In genomic region chr13:107912745-107913144, GRCh38 we compare ENCODE assay signal across 28 cellular contexts.
"Had no signal": no experiment of that assay in that cellular context is flagged by ENCODE, and none has a peak within 500 bp of the region (broad histone marks: within the 10 kb centered on the region; RNA-seq: fewer than 3 reads in every experiment).

No MANE protein-coding gene starts in this region.

- H3K36me3 Mint-ChIP-seq: stimulated activated effector memory CD8-positive, alpha-beta T cell treated with anti-CD3 and anti-CD28 coated beads, Interleukin-12 subunit alpha, Interleukin-12 subunit beta, amount 100 ng/mL, for 72 hours; stimulated activated memory B cell treated with anti-CD40 and anti-IgM and Interleukin-4, amounts not matched to agents 10 μg/mL and 1 μg/mL and 100 μg/mL, for 72 hours; stimulated activated naive B cell treated with anti-CD40 and anti-IgM and Interleukin-4, amounts not matched to agents 10 μg/mL and 1 μg/mL and 100 μg/mL, for 72 hours; type B pancreatic cell had no signal

- H3K27ac ChIP-seq: stomach, suprapubic skin, testis, thoracic aorta, thyroid gland, tibial artery, tibial nerve, transverse colon, upper lobe of left lung, upper lobe of right lung, uterus, vagina had no signal

- H3K27ac Mint-ChIP-seq: stimulated activated effector memory CD8-positive, alpha-beta T cell treated with anti-CD3 and anti-CD28 coated beads, Interleukin-12 subunit alpha, Interleukin-12 subunit beta, amount 100 ng/mL, for 72 hours; stimulated activated memory B cell treated with anti-CD40 and anti-IgM and Interleukin-4, amounts not matched to agents 10 μg/mL and 1 μg/mL and 100 μg/mL, for 72 hours; stimulated activated naive B cell treated with anti-CD40 and anti-IgM and Interleukin-4, amounts not matched to agents 10 μg/mL and 1 μg/mL and 100 μg/mL, for 72 hours; stimulated activated naive CD8-positive, alpha-beta T cell treated with anti-CD3 and anti-CD28 coated beads, Interleukin-15, amount 100 ng/mL, for 72 hours; stimulated activated naive CD8-positive, alpha-beta T cell treated with anti-CD3 and anti-CD28 coated beads, Interleukin-15, Interleukin-2, amounts not matched to agents 100 ng/mL and 50 ng/mL, for 24 hours; type B pancreatic cell had no signal

- H3K36me3 ChIP-seq: stomach, suprapubic skin, thoracic aorta, thyroid gland, tibial artery, tibial nerve, transverse colon, upper lobe of left lung, upper lobe of right lung, uterus, vagina had no signal

- H3K4me3 ChIP-seq: stomach, suprapubic skin, thoracic aorta, thyroid gland, tibial artery, tibial nerve, transverse colon, upper lobe of left lung, upper lobe of right lung, uterus, vagina had no signal

- H3K9me3 ChIP-seq: stomach, testis, thoracic aorta, thyroid gland, tibial artery, transverse colon, upper lobe of left lung, upper lobe of right lung, uterus, vagina had no signal

- H3K27me3 ChIP-seq: stomach, suprapubic skin, testis, thyroid gland, tibial artery, tibial nerve, transverse colon, upper lobe of left lung, upper lobe of right lung, uterus, vagina had no signal

- H3K4me1 Mint-ChIP-seq: stimulated activated effector memory CD8-positive, alpha-beta T cell treated with anti-CD3 and anti-CD28 coated beads, Interleukin-12 subunit alpha, Interleukin-12 subunit beta, amount 100 ng/mL, for 72 hours; stimulated activated memory B cell treated with anti-CD40 and anti-IgM and Interleukin-4, amounts not matched to agents 10 μg/mL and 1 μg/mL and 100 μg/mL, for 72 hours; stimulated activated naive B cell treated with anti-CD40 and anti-IgM and Interleukin-4, amounts not matched to agents 10 μg/mL and 1 μg/mL and 100 μg/mL, for 72 hours; stimulated activated naive CD8-positive, alpha-beta T cell treated with anti-CD3 and anti-CD28 coated beads, Interleukin-15, amount 100 ng/mL, for 72 hours had no signal

- DNase-seq: stimulated activated CD4-positive, alpha-beta T cell treated with anti-CD3 and anti-CD28 coated beads, Interleukin-2, amount 100 ng/mL, for 48 hours; stimulated activated CD4-positive, alpha-beta T cell treated with anti-CD3 and anti-CD28 coated beads, Interleukin-4, amount 100 ng/mL, for 1 hour; stimulated activated CD4-positive, alpha-beta T cell treated with anti-CD3 and anti-CD28 coated beads, Interleukin-4, amount 100 ng/mL, for 24 hours; stimulated activated CD4-positive, alpha-beta T cell treated with anti-CD3 and anti-CD28 coated beads, Interleukin-4, amount 100 ng/mL, for 4 hours; stimulated activated CD8-positive, alpha-beta memory T cell treated with anti-CD3 and anti-CD28 coated beads, Interleukin-4, amount 100 ng/mL, for 48 hours; stimulated activated naive B cell treated with anti-CD40 and anti-IgM and Interleukin-4, amounts not matched to agents 10 μg/mL and 1 μg/mL and 100 μg/mL, for 72 hours; stimulated activated naive CD4-positive, alpha-beta T cell; stimulated activated naive CD4-positive, alpha-beta T cell treated with Interleukin-2 at 50 U/mL for 16 hours; stimulated activated naive CD8-positive, alpha-beta T cell treated with anti-CD3 and anti-CD28 coated beads, Interleukin-15, amount 100 ng/mL, for 72 hours; stimulated activated naive CD8-positive, alpha-beta T cell treated with anti-CD3 and anti-CD28 coated beads, Interleukin-15, Interleukin-2, amounts not matched to agents 100 U/mL and 50 U/mL, for 24 hours; stomach; substantia nigra; testis; thyroid gland; tibial artery; transverse colon; upper lobe of right lung; uterus had no signal

- H3K4me1 ChIP-seq: stomach, suprapubic skin, testis, thyroid gland, tibial artery, tibial nerve, transverse colon, upper lobe of left lung, upper lobe of right lung, uterus, vagina had no signal

- ATAC-seq: stimulated activated effector memory CD8-positive, alpha-beta T cell treated with anti-CD3 and anti-CD28 coated beads, Interleukin-12 subunit alpha, Interleukin-12 subunit beta, amount 100 ng/mL, for 72 hours; stimulated activated memory B cell treated with anti-CD40 and anti-IgM and Interleukin-4, amounts not matched to agents 10 μg/mL and 1 μg/mL and 100 μg/mL, for 72 hours; stimulated activated naive B cell treated with anti-CD40 and anti-IgM and Interleukin-4, amounts not matched to agents 10 μg/mL and 1 μg/mL and 100 μg/mL, for 72 hours; stimulated activated naive CD8-positive, alpha-beta T cell treated with anti-CD3 and anti-CD28 coated beads, Interleukin-15, amount 100 ng/mL, for 72 hours; stimulated activated naive CD8-positive, alpha-beta T cell treated with anti-CD3 and anti-CD28 coated beads, Interleukin-15, Interleukin-2, amounts not matched to agents 100 U/mL and 50 U/mL, for 24 hours; upper lobe of right lung had no signal

- H3K9me3 Mint-ChIP-seq: type B pancreatic cell had no signal

- H3K27me3 Mint-ChIP-seq: stimulated activated memory B cell treated with anti-CD40 and anti-IgM and Interleukin-4, amounts not matched to agents 10 μg/mL and 1 μg/mL and 100 μg/mL, for 72 hours; stimulated activated naive B cell treated with anti-CD40 and anti-IgM and Interleukin-4, amounts not matched to agents 10 μg/mL and 1 μg/mL and 100 μg/mL, for 72 hours; stimulated activated naive CD8-positive, alpha-beta T cell treated with anti-CD3 and anti-CD28 coated beads, Interleukin-15, amount 100 ng/mL, for 72 hours; stimulated activated naive CD8-positive, alpha-beta T cell treated with anti-CD3 and anti-CD28 coated beads, Interleukin-15, Interleukin-2, amounts not matched to agents 100 ng/mL and 50 ng/mL, for 24 hours; type B pancreatic cell had no signal

- FAIRE-seq: urothelium cell line had no signal

- H3K4me3 Mint-ChIP-seq: stimulated activated effector memory CD8-positive, alpha-beta T cell treated with anti-CD3 and anti-CD28 coated beads, Interleukin-12 subunit alpha, Interleukin-12 subunit beta, amount 100 ng/mL, for 72 hours; stimulated activated memory B cell treated with anti-CD40 and anti-IgM and Interleukin-4, amounts not matched to agents 10 μg/mL and 1 μg/mL and 100 μg/mL, for 72 hours; stimulated activated naive B cell treated with anti-CD40 and anti-IgM and Interleukin-4, amounts not matched to agents 10 μg/mL and 1 μg/mL and 100 μg/mL, for 72 hours; stimulated activated naive CD8-positive, alpha-beta T cell treated with anti-CD3 and anti-CD28 coated beads, Interleukin-15, amount 100 ng/mL, for 72 hours; stimulated activated naive CD8-positive, alpha-beta T cell treated with anti-CD3 and anti-CD28 coated beads, Interleukin-15, Interleukin-2, amounts not matched to agents 100 ng/mL and 50 ng/mL, for 24 hours; type B pancreatic cell had no signal
